8 cellular contexts compared by ENCODE assay signal in the genomic region with DNA sequence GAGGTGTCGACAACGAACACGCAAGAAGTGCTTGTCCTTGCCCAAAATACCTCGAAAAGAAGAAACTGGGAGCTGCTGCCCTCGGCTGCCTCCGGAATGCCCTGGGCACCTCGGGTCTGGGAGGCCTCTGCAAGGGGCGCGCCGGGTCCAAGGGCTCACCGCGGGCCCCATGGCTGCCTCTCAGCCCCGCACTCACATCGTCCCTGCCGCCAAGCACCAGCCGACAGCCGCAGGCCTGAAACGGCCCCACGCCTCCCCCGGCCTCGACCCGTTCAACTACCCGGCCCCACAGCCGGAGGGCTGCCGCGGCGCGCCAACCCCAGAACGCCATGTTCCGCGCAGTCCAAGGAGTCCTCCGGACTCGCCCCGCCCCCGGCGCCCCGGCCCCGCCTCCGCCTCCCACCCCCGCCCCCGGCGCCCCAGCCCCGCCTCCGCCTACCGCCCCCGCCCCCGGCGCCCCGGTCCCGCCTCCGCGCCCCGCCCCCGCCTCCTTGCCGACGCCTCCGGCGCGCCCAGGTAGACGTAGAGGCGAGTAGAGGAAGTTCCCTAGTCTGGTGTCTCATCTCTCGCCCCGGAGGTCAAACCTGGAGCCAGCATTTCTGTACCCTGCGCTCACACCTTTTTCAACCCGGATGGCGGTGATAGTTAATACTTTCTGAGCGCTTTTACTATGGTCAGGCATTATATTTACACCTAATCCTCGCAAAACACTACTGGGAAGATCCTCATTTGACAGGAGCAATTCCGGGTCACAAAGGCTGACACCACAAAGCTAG. TPM values are rescaled to one million over a fixed set of nuclear protein-coding genes. Genes with fewer than 3 reads are reported as not detected.
DNase-seq lines count a peak whose midpoint lies in the region; ATAC-seq and TF ChIP-seq lines count a peak whose summit lies in the region.

TSS of gene SIRT3 (minus strand) at position 345 of the 776 bp plus-strand sequence. CDS start at position 331, 14 bp downstream.

- intact Hi-C loops in ascending aorta (cut with DNase I) = loop anchor here (1.0 to 5.0 kb wide), 7 partner anchors 29 to 341 kb away; partner anchors contain the start of genes BET1L, IFITM2, PGGHG and PHRF1
- intact Hi-C loops in aorta (cut with DNase I) = loop anchor here in 1 of 2 donors (1.0 to 10.0 kb wide), 2 partner anchors 28 to 69 kb away; partner anchors contain the start of gene IFITM2

- peak within 1 kb of the TSS; percentile 98 for H3K27ac ChIP-seq in ascending aorta
- peak within 1 kb of the TSS; percentile 31 to 80 for H3K27ac ChIP-seq in aorta (ENCODE audit: low read depth in 1 of 2, low read length in 2 of 2)

- H3K4me3 ChIP-seq in ascending aorta (peak within 1 kb of the TSS; percentile 96 to 99), aorta (ENCODE audit: low read length in 2 of 2) (peak within 1 kb of the TSS; percentile 90 to 92)

- DNase-seq in NCI-H1694 treated with DMSO at 0.1 percent for 48 hours (lab: John Stamatoyannopoulos, UW) (peak; percentile 40), T-helper 22 cell (ENCODE audit: low read depth) (peak; percentile 79), ascending aorta (ENCODE audit: low spot score in 2 of 2) (peak; percentile 43 to 90), hepatic stellate cell (ENCODE audit: low spot score) (peak; percentile 91), retina (peak; percentile 90), aorta (peak; percentile 90 to 91)

- H3K36me3 ChIP-seq in ascending aorta (peaks cover 6 to 12% of the 10 kb centered on the region in 2 donors), aorta (ENCODE audit: control insufficient read depth in 1 of 2, insufficient read depth in 2 of 2, low read length in 1 of 2) (peaks cover 0 to 2% of the 10 kb centered on the region in 2 donors)

- H3K27me3 ChIP-seq in ascending aorta (no peaks in the 10 kb centered on the region), aorta (ENCODE audit: control insufficient read depth in 1 of 2, insufficient read depth in 2 of 2, low read length in 1 of 2) (no peaks in the 10 kb centered on the region)

- H3K4me1 ChIP-seq in ascending aorta (peaks cover 8 to 15% of the 10 kb centered on the region in 2 donors), aorta (ENCODE audit: control insufficient read depth in 1 of 2, insufficient read depth in 2 of 2, low read length in 2 of 2) (no peaks in the 10 kb centered on the region)

- ATAC-seq in GM18498 (IDR thresholded peaks at IDR 0.05; ENCODE audit: unreplicated experiment) (peak; percentile 77), HG02852 (IDR thresholded peaks at IDR 0.05; ENCODE audit: unreplicated experiment) (peak; percentile 66), aorta (ENCODE audit: low FRiP score) (peak; percentile 95)

- H3K9me3 ChIP-seq in ascending aorta (no peaks in the 10 kb centered on the region), aorta (ENCODE audit: control insufficient read depth, low read length) (no peaks in the 10 kb centered on the region)

- TF ChIP-seq CTCF in ascending aorta (IDR thresholded peaks at IDR 0.05) = peak in 2 of 3 experiments; percentile 20 to 46

- WGBS in aorta, 2 donors = 1% methylated on average over 39 to 69 of the region's 69 CpGs

RNA-seq across cellular contexts. Expression of gene SIRT3, which starts in this region (rescaled TPM):
- total RNA-seq in ascending aorta = 69.9 TPM
- 10 to 100 TPM in 1 of 2 donors, 1 to 10 TPM in 1; 8.6 to 17.6 TPM for total RNA-seq in aorta
- polyA plus RNA-seq in aorta = 10 to 100 TPM; 14.8 to 24.8 TPM

Comparison
In these comparisons a context has a peak if more than half of its experiments do, and no peak if none do; other contexts are left out.
1. Peak in every context shown above with its lines: DNase-seq, ATAC-seq, H3K4me3 ChIP-seq and H3K27ac ChIP-seq.
2. DNase-seq: peak in every context shown above with its lines; median percentile 91 in hepatic stellate cell; 90 in aorta; 90 in retina; 79 in T-helper 22 cell; 66 in ascending aorta; 40 in NCI-H1694 treated with DMSO at 0.1 percent for 48 hours.